Comparison of ENCODE assay signal across 2 cellular contexts in the genomic region with DNA sequence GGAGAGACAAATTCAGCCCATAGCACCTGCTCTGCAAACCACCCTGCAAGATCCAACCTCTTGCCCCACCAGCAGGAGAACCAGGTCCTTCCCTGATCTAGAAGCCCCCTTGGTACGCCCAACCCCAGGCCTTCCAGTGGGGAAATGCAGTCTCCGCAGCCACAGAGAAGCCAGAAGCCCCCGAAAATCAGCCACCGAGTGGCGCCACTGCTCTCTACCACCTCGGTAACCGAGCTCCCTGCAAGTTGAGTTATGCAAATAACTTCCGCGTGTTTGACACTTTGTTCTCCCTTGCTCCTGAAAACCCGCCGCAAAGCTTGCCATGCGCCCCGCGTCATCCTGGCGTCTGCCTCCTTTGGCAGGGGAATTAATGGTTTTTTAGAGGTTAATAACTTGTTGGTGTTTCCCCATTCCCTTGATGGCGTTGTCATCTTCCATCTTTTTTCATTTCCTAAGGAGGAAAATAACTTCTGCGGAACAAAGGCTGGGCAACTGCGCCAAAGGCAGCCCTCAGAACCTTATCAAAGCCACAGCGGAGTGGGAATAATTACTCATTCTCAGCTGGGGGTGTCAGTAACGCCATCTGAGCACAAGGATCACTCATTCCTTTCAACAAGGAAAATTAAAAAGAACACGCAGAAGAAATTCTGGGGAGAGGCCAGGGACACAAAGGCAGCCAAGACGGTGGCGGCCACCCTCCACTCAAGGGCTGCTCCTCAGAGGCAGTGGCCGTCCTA.
TF ChIP-seq lines count a peak whose summit lies in the region.

No MANE protein-coding gene starts in this region.

TF ChIP-seq in GM23338, 12 proteins besides CTCF, POLR2A, EP300 and RAD21 (continues in another document):
- TF ChIP-seq JUNB (IDR thresholded peaks at IDR 0.05; ENCODE audit: unreplicated experiment) (no peak), NANOG (IDR thresholded peaks at IDR 0.05; ENCODE audit: borderline replicate concordance) (no peak), ZNF114 (CRISPR knock-in tag; IDR thresholded peaks at IDR 0.05) (no peak), CREB1 (CRISPR knock-in tag; IDR thresholded peaks at IDR 0.05; ENCODE audit: low read depth) (no peak), ZNF331 (CRISPR knock-in tag; IDR thresholded peaks at IDR 0.05; ENCODE audit: low read depth) (no peak), POLR2AphosphoS5 (IDR thresholded peaks at IDR 0.05; ENCODE audit: low read depth) (no peak), EZH2phosphoT487 (IDR thresholded peaks at IDR 0.05; ENCODE audit: unreplicated experiment) (no peak), EZH2 (IDR thresholded peaks at IDR 0.05; ENCODE audit: low read depth, unreplicated experiment) (no peak), STAT1 (IDR thresholded peaks at IDR 0.05; ENCODE audit: unreplicated experiment) (no peak)
- TF ChIP-seq, protein P1, sequence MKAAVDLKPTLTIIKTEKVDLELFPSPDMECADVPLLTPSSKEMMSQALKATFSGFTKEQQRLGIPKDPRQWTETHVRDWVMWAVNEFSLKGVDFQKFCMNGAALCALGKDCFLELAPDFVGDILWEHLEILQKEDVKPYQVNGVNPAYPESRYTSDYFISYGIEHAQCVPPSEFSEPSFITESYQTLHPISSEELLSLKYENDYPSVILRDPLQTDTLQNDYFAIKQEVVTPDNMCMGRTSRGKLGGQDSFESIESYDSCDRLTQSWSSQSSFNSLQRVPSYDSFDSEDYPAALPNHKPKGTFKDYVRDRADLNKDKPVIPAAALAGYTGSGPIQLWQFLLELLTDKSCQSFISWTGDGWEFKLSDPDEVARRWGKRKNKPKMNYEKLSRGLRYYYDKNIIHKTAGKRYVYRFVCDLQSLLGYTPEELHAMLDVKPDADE (IDR thresholded peaks at IDR 0.05), result no peak
- TF ChIP-seq, protein P2, sequence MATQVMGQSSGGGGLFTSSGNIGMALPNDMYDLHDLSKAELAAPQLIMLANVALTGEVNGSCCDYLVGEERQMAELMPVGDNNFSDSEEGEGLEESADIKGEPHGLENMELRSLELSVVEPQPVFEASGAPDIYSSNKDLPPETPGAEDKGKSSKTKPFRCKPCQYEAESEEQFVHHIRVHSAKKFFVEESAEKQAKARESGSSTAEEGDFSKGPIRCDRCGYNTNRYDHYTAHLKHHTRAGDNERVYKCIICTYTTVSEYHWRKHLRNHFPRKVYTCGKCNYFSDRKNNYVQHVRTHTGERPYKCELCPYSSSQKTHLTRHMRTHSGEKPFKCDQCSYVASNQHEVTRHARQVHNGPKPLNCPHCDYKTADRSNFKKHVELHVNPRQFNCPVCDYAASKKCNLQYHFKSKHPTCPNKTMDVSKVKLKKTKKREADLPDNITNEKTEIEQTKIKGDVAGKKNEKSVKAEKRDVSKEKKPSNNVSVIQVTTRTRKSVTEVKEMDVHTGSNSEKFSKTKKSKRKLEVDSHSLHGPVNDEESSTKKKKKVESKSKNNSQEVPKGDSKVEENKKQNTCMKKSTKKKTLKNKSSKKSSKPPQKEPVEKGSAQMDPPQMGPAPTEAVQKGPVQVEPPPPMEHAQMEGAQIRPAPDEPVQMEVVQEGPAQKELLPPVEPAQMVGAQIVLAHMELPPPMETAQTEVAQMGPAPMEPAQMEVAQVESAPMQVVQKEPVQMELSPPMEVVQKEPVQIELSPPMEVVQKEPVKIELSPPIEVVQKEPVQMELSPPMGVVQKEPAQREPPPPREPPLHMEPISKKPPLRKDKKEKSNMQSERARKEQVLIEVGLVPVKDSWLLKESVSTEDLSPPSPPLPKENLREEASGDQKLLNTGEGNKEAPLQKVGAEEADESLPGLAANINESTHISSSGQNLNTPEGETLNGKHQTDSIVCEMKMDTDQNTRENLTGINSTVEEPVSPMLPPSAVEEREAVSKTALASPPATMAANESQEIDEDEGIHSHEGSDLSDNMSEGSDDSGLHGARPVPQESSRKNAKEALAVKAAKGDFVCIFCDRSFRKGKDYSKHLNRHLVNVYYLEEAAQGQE (IDR thresholded peaks at IDR 0.05; ENCODE audit: unreplicated experiment), result no peak

TF ChIP-seq in WTC11, 78 proteins besides CTCF, POLR2A, EP300 and RAD21:
- TF ChIP-seq NR2C2 (CRISPR knock-in tag; IDR thresholded peaks at IDR 0.05) (no peak), ZNF416 (CRISPR knock-in tag; IDR thresholded peaks at IDR 0.05) (no peak), SP1 (CRISPR knock-in tag; conservative IDR thresholded peaks at IDR 0.05) (no peak), CREB1 (CRISPR knock-in tag; IDR thresholded peaks at IDR 0.05) (no peak), CREM (CRISPR knock-in tag; IDR thresholded peaks at IDR 0.05) (no peak), OVOL2 (CRISPR knock-in tag; IDR thresholded peaks at IDR 0.05; ENCODE audit: borderline replicate concordance) (no peak), GABPB1 (CRISPR knock-in tag; IDR thresholded peaks at IDR 0.05) (no peak), MXD4 (CRISPR knock-in tag; IDR thresholded peaks at IDR 0.05; ENCODE audit: borderline replicate concordance) (no peak), MYBL2 (CRISPR knock-in tag; IDR thresholded peaks at IDR 0.05) (no peak), NFATC4 (CRISPR knock-in tag; IDR thresholded peaks at IDR 0.05) (no peak), NFE2L1 (CRISPR knock-in tag; IDR thresholded peaks at IDR 0.05) (no peak), TEAD1 (CRISPR knock-in tag; IDR thresholded peaks at IDR 0.05) (no peak), RELA (CRISPR knock-in tag; IDR thresholded peaks at IDR 0.05; ENCODE audit: borderline replicate concordance) (no peak), CBFB (CRISPR knock-in tag; IDR thresholded peaks at IDR 0.05; ENCODE audit: low read depth) (no peak)
- TF ChIP-seq, protein P3, sequence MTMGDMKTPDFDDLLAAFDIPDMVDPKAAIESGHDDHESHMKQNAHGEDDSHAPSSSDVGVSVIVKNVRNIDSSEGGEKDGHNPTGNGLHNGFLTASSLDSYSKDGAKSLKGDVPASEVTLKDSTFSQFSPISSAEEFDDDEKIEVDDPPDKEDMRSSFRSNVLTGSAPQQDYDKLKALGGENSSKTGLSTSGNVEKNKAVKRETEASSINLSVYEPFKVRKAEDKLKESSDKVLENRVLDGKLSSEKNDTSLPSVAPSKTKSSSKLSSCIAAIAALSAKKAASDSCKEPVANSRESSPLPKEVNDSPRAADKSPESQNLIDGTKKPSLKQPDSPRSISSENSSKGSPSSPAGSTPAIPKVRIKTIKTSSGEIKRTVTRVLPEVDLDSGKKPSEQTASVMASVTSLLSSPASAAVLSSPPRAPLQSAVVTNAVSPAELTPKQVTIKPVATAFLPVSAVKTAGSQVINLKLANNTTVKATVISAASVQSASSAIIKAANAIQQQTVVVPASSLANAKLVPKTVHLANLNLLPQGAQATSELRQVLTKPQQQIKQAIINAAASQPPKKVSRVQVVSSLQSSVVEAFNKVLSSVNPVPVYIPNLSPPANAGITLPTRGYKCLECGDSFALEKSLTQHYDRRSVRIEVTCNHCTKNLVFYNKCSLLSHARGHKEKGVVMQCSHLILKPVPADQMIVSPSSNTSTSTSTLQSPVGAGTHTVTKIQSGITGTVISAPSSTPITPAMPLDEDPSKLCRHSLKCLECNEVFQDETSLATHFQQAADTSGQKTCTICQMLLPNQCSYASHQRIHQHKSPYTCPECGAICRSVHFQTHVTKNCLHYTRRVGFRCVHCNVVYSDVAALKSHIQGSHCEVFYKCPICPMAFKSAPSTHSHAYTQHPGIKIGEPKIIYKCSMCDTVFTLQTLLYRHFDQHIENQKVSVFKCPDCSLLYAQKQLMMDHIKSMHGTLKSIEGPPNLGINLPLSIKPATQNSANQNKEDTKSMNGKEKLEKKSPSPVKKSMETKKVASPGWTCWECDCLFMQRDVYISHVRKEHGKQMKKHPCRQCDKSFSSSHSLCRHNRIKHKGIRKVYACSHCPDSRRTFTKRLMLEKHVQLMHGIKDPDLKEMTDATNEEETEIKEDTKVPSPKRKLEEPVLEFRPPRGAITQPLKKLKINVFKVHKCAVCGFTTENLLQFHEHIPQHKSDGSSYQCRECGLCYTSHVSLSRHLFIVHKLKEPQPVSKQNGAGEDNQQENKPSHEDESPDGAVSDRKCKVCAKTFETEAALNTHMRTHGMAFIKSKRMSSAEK (CRISPR knock-in tag; IDR thresholded peaks at IDR 0.05; ENCODE audit: borderline replicate concordance), result no peak
- TF ChIP-seq, protein P4, sequence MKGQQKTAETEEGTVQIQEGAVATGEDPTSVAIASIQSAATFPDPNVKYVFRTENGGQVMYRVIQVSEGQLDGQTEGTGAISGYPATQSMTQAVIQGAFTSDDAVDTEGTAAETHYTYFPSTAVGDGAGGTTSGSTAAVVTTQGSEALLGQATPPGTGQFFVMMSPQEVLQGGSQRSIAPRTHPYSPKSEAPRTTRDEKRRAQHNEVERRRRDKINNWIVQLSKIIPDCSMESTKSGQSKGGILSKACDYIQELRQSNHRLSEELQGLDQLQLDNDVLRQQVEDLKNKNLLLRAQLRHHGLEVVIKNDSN (CRISPR knock-in tag; IDR thresholded peaks at IDR 0.05), result no peak
- TF ChIP-seq, protein P5, sequence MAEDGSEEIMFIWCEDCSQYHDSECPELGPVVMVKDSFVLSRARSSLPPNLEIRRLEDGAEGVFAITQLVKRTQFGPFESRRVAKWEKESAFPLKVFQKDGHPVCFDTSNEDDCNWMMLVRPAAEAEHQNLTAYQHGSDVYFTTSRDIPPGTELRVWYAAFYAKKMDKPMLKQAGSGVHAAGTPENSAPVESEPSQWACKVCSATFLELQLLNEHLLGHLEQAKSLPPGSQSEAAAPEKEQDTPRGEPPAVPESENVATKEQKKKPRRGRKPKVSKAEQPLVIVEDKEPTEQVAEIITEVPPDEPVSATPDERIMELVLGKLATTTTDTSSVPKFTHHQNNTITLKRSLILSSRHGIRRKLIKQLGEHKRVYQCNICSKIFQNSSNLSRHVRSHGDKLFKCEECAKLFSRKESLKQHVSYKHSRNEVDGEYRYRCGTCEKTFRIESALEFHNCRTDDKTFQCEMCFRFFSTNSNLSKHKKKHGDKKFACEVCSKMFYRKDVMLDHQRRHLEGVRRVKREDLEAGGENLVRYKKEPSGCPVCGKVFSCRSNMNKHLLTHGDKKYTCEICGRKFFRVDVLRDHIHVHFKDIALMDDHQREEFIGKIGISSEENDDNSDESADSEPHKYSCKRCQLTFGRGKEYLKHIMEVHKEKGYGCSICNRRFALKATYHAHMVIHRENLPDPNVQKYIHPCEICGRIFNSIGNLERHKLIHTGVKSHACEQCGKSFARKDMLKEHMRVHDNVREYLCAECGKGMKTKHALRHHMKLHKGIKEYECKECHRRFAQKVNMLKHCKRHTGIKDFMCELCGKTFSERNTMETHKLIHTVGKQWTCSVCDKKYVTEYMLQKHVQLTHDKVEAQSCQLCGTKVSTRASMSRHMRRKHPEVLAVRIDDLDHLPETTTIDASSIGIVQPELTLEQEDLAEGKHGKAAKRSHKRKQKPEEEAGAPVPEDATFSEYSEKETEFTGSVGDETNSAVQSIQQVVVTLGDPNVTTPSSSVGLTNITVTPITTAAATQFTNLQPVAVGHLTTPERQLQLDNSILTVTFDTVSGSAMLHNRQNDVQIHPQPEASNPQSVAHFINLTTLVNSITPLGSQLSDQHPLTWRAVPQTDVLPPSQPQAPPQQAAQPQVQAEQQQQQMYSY (CRISPR knock-in tag; IDR thresholded peaks at IDR 0.05), result no peak
- TF ChIP-seq, protein P6, sequence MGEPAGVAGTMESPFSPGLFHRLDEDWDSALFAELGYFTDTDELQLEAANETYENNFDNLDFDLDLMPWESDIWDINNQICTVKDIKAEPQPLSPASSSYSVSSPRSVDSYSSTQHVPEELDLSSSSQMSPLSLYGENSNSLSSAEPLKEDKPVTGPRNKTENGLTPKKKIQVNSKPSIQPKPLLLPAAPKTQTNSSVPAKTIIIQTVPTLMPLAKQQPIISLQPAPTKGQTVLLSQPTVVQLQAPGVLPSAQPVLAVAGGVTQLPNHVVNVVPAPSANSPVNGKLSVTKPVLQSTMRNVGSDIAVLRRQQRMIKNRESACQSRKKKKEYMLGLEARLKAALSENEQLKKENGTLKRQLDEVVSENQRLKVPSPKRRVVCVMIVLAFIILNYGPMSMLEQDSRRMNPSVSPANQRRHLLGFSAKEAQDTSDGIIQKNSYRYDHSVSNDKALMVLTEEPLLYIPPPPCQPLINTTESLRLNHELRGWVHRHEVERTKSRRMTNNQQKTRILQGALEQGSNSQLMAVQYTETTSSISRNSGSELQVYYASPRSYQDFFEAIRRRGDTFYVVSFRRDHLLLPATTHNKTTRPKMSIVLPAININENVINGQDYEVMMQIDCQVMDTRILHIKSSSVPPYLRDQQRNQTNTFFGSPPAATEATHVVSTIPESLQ (CRISPR knock-in tag; IDR thresholded peaks at IDR 0.05), result no peak
- TF ChIP-seq, protein P7, sequence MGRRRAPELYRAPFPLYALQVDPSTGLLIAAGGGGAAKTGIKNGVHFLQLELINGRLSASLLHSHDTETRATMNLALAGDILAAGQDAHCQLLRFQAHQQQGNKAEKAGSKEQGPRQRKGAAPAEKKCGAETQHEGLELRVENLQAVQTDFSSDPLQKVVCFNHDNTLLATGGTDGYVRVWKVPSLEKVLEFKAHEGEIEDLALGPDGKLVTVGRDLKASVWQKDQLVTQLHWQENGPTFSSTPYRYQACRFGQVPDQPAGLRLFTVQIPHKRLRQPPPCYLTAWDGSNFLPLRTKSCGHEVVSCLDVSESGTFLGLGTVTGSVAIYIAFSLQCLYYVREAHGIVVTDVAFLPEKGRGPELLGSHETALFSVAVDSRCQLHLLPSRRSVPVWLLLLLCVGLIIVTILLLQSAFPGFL (CRISPR knock-in tag; IDR thresholded peaks at IDR 0.05; ENCODE audit: borderline replicate concordance), result no peak
- TF ChIP-seq, protein P8, sequence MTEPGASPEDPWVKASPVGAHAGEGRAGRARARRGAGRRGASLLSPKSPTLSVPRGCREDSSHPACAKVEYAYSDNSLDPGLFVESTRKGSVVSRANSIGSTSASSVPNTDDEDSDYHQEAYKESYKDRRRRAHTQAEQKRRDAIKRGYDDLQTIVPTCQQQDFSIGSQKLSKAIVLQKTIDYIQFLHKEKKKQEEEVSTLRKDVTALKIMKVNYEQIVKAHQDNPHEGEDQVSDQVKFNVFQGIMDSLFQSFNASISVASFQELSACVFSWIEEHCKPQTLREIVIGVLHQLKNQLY (CRISPR knock-in tag; IDR thresholded peaks at IDR 0.05), result no peak
